In genomic region chr10:89207181-89207800, GRCh38 we compare ENCODE assay signal across 8 cellular contexts. TPM values are rescaled to one million over a fixed set of nuclear protein-coding genes. Genes with fewer than 3 reads are reported as not detected.
A peak's percentile ranks its signal among the peaks of the same experiment; 100 is the strongest.
DNase-seq lines count a peak whose midpoint lies in the region; ATAC-seq, FAIRE-seq and TF ChIP-seq lines count a peak whose summit lies in the region.

CH25H (minus strand) TSS chr10:89207317; CDS start chr10:89207292, 25 bp downstream.

- H3K4me1 ChIP-seq in ectodermal cell (ENCODE audit: control insufficient read depth, insufficient read depth, low read length): peaks cover 8% of the 10 kb centered on the region
- peaks cover 22% of the 10 kb centered on the region for H3K4me1 ChIP-seq in HepG2 (ENCODE audit: insufficient read depth, low read length)

- peak within 1 kb of the TSS; percentile 71 for H3K4me2 ChIP-seq in HepG2 (ENCODE audit: low read depth, low read length)

- TF ChIP-seq EP300 in HepG2 (IDR thresholded peaks at IDR 0.05; ENCODE audit: low read depth in 2 of 2, low read length in 2 of 2) (no peak), HepG2 (CRISPR knock-in tag; IDR thresholded peaks at IDR 0.05; ENCODE audit: borderline replicate concordance) (no peak)

- no peak for TF ChIP-seq CTCF in HepG2 (CRISPR knock-in tag; IDR thresholded peaks at IDR 0.05)

- no peak within 1 kb of the TSS for H3K27ac Mint-ChIP-seq in activated CD4-positive, alpha-beta T cell treated with anti-CD3 and anti-CD28 coated beads for 36 hours

- H4K20me1 ChIP-seq in HepG2 (ENCODE audit: insufficient read depth, low read length): no peaks in the 10 kb centered on the region

- TF ChIP-seq RAD21 in HepG2 (CRISPR knock-in tag; IDR thresholded peaks at IDR 0.05): no peak

- peaks cover 74% of the 10 kb centered on the region for H3K27me3 ChIP-seq in ectodermal cell (ENCODE audit: control insufficient read depth, insufficient read depth, low read length, poor library complexity, severe bottlenecking)
- H3K27me3 ChIP-seq in HepG2 (ENCODE audit: control insufficient read depth in 1 of 2, insufficient read depth in 2 of 2, low read length in 2 of 2): peaks cover 17 to 56% of the 10 kb centered on the region in 2 experiments

- H3K27me3 Mint-ChIP-seq in activated CD4-positive, alpha-beta T cell treated with anti-CD3 and anti-CD28 coated beads for 36 hours: peaks cover 35% of the 10 kb centered on the region

- 3% methylated on average over 28 of the region's 28 CpGs for WGBS in ectodermal cell, 2 experiments
- WGBS in HepG2 (ENCODE audit: low lambda C conversion rate): 9% methylated on average over 18 of the region's 28 CpGs

- no peaks in the 10 kb centered on the region for H3K36me3 Mint-ChIP-seq in activated CD4-positive, alpha-beta T cell treated with anti-CD3 and anti-CD28 coated beads for 36 hours (ENCODE audit: low read depth)

- H3K4me1 Mint-ChIP-seq in activated CD4-positive, alpha-beta T cell treated with anti-CD3 and anti-CD28 coated beads for 36 hours: peaks cover 10% of the 10 kb centered on the region

- H3K36me3 ChIP-seq in ectodermal cell (ENCODE audit: control insufficient read depth, insufficient read depth, low read length): no peaks in the 10 kb centered on the region
- H3K36me3 ChIP-seq in HepG2 (replicated peaks in 1 of 2; ENCODE audit: control insufficient read depth in 1 of 2, insufficient read depth in 2 of 2, low read length in 2 of 2): no peaks in the 10 kb centered on the region

- CTCF ChIA-PET in activated CD4-positive, alpha-beta T cell treated with anti-CD3 and anti-CD28 coated beads for 36 hours (lab: Charles Lee): interaction anchor here (0.7 to 7.8 kb wide), 21 partner anchors 8 to 372 kb away, joined by 3 to 78 read pairs (median 4); no protein-coding TSS in a partner anchor
- CTCF ChIA-PET in HepG2 (lab: Yijun Ruan, JAX; ENCODE audit: low intra/inter-chr PET ratio, low total read pairs): no interaction called here

- no peak for TF ChIP-seq POLR2A in HepG2 (IDR thresholded peaks at IDR 0.05; ENCODE audit: insufficient read depth in 1 of 2, low read depth in 2 of 2, low read length in 2 of 2)

- intact Hi-C loops in activated CD4-positive, alpha-beta T cell treated with anti-CD3 and anti-CD28 coated beads for 36 hours (cut with DNase I, micrococcal nuclease): loop anchor here in 1 of 2 experiments (5.0 kb wide), 1 partner anchor 45 kb away; no protein-coding TSS in a partner anchor
- intact Hi-C loops in HepG2 (cut with micrococcal nuclease; ENCODE audit: unreplicated experiment): no loop called here

- no peaks in the 10 kb centered on the region for H3K9me3 ChIP-seq in ectodermal cell (ENCODE audit: control insufficient read depth, low read length)
- H3K9me3 ChIP-seq in HepG2 (ENCODE audit: low read length): no peaks in the 10 kb centered on the region

- H3K9me3 Mint-ChIP-seq in activated CD4-positive, alpha-beta T cell treated with anti-CD3 and anti-CD28 coated beads for 36 hours (ENCODE audit: low read depth): no peaks in the 10 kb centered on the region

- H3K79me2 ChIP-seq in HepG2 (ENCODE audit: insufficient read depth, low read length): no peaks in the 10 kb centered on the region

- DNase-seq in Daoy (ENCODE audit: low read depth) (peak; percentile 80), KBM-7 (peak; percentile 4), HepG2 (ENCODE audit: low spot score) (no peak), NCI-H1436 treated with DMSO at 0.1 percent for 48 hours (lab: John Stamatoyannopoulos, UW) (no peak)
- peak; percentile 76 for DNase-seq in activated CD4-positive, alpha-beta T cell treated with anti-CD3 and anti-CD28 coated beads for 36 hours
- peak; percentile 53 for DNase-seq in stimulated activated CD4-positive, alpha-beta T cell treated with anti-CD3 and anti-CD28 coated beads, Interleukin-1b, Interleukin-23, amount 100 ng/mL, for 48 hours

- peak within 1 kb of the TSS; percentile 69 for H3K4me3 Mint-ChIP-seq in activated CD4-positive, alpha-beta T cell treated with anti-CD3 and anti-CD28 coated beads for 36 hours

- BruUV-seq in HepG2 (replicated peaks; lab: Mats Ljungman, UMichigan): no TSS peak

- H3K4me3 ChIP-seq in ectodermal cell (ENCODE audit: insufficient read depth, low read depth, low read length) (peak within 1 kb of the TSS; percentile 32), HepG2 (replicated peaks in 1 of 3; ENCODE audit: insufficient read depth in 1 of 3, low read depth in 2 of 3, low read length in 3 of 3) (peak within 1 kb of the TSS; percentile 39 to 62 (median 42))

- in situ Hi-C loops in KBM-7 (cut with MboI; ENCODE audit: low pct_unique_long_range_greater_than_20kb, low sequenced_read_pairs) (loop anchor here (25.0 kb wide), 2 partner anchors 170 to 270 kb away; no protein-coding TSS in a partner anchor), HepG2 (cut with HindIII; ENCODE audit: extremely low pct_ligation_motif_present, low pct_unique_long_range_greater_than_20kb) (loop anchor here (5.0 to 25.0 kb wide), 3 partner anchors 175 to 370 kb away; no protein-coding TSS in a partner anchor)

- peak; percentile 76 for ATAC-seq in activated CD4-positive, alpha-beta T cell treated with anti-CD3 and anti-CD28 coated beads for 36 hours
- ATAC-seq in HepG2 (peak; percentile 76), GM19467 (IDR thresholded peaks at IDR 0.05; ENCODE audit: unreplicated experiment) (no peak)

- H3K27ac ChIP-seq in ectodermal cell (ENCODE audit: insufficient read depth, low read depth, low read length, poor library complexity, severe bottlenecking): no peak within 1 kb of the TSS
- no peak within 1 kb of the TSS for H3K27ac ChIP-seq in HepG2 (ENCODE audit: extremely low read length, insufficient read depth, low read length)

- no peak within 1 kb of the TSS for H2AFZ ChIP-seq in HepG2 (ENCODE audit: low read length)

- no peak within 1 kb of the TSS for H3K9ac ChIP-seq in HepG2 (ENCODE audit: insufficient read depth, low read depth, low read length)

- POLR2A ChIA-PET in activated CD4-positive, alpha-beta T cell treated with anti-CD3 and anti-CD28 coated beads for 36 hours (lab: Charles Lee): interaction anchor here (0.8 kb wide), 1 partner anchor 220 kb away, joined by 5 read pairs; no protein-coding TSS in a partner anchor
- POLR2A ChIA-PET in HepG2 (lab: Yijun Ruan, JAX): no interaction called here

- no peak for FAIRE-seq in HepG2 (lab: Jason Lieb, UNC)

TF ChIP-seq in HepG2, 621 proteins besides CTCF, POLR2A, EP300 and RAD21:
- TF ChIP-seq EZH2 (conservative IDR thresholded peaks at IDR 0.05; ENCODE audit: low read depth, low read length) (peak; percentile 94), CBX2 (IDR thresholded peaks at IDR 0.05; ENCODE audit: low read depth, low read length) (peak; percentile 76; the same call in 1 of the 2 replicates), CBX2 (CRISPR knock-in tag; IDR thresholded peaks at IDR 0.05; ENCODE audit: low read depth) (no peak), ARNTL (CRISPR knock-in tag; IDR thresholded peaks at IDR 0.05) (no peak), MEIS1 (CRISPR knock-in tag; IDR thresholded peaks at IDR 0.05; ENCODE audit: borderline replicate concordance) (0 out of 2 replicates have a peak, but pooled peaks have one; percentile 39), KLF16 (CRISPR knock-in tag; IDR thresholded peaks at IDR 0.05) (0 out of 4 replicates have a peak, but pooled peaks of 1 of the 2 experiments have one; percentile 24), ATF5 (CRISPR knock-in tag; IDR thresholded peaks at IDR 0.05; ENCODE audit: low read depth) (no peak)

RNA-seq across cellular contexts. Expression of gene CH25H, which starts in this region (rescaled TPM):
- 0.80 TPM in 1 of 2 replicates, not detected in the other for total RNA-seq in Daoy (2014; rRNA removed; shearing (Covaris generic))
- total RNA-seq in activated CD4-positive, alpha-beta T cell treated with anti-CD3 and anti-CD28 coated beads for 36 hours: not detected
- polyA plus RNA-seq in ectodermal cell (2013, experiment 1 of 4): not detected
- polyA plus RNA-seq in ectodermal cell (2013, experiment 2 of 4): not detected
- polyA plus RNA-seq in ectodermal cell (2013, experiment 3 of 4): not detected
- 0.20 TPM for polyA plus RNA-seq in ectodermal cell (2013, experiment 4 of 4)
- total RNA-seq in HepG2 (2016; rRNA removed; fragmentation: Illumina TruSeq; extraction: Trizol): not detected in 2 replicates
- not detected in 2 replicates for total RNA-seq in HepG2 (2016; cell fraction: cytosol; rRNA removed; fragmentation: Illumina TruSeq; extraction: Trizol; ENCODE audit: low read depth)
- not detected in 2 replicates for total RNA-seq in HepG2 (2016; cell fraction: insoluble cytoplasmic fraction; rRNA removed; fragmentation: Illumina TruSeq; extraction: Trizol)
- total RNA-seq in HepG2 (2016; cell fraction: membrane; rRNA removed; fragmentation: Illumina TruSeq; extraction: Trizol): not detected in 2 replicates
- total RNA-seq in HepG2 (2016; cell fraction: nucleus; rRNA removed; fragmentation: Illumina TruSeq; extraction: Trizol): not detected in 2 replicates
- not detected in 2 replicates for polyA plus RNA-seq in HepG2 (2011; rRNA removed)
- polyA plus RNA-seq in HepG2 (2011; cell fraction: cytosol; rRNA removed): not detected in 2 replicates
- polyA plus RNA-seq in HepG2 (2011; cell fraction: nucleus; rRNA removed): not detected in 2 replicates
- not detected in 2 replicates for polyA plus RNA-seq in HepG2 (2012)
- polyA plus RNA-seq in HepG2 (2016; cell fraction: cytosol; fragmentation: Illumina TruSeq; extraction: Trizol; ENCODE audit: low read depth): not detected in 2 replicates
- polyA plus RNA-seq in HepG2 (2016; cell fraction: insoluble cytoplasmic fraction; fragmentation: Illumina TruSeq; extraction: Trizol; ENCODE audit: low read depth): not detected in 2 replicates
- not detected in 2 replicates for polyA plus RNA-seq in HepG2 (2016; cell fraction: membrane; fragmentation: Illumina TruSeq; extraction: Trizol; ENCODE audit: low read depth)
- not detected in 2 replicates for polyA plus RNA-seq in HepG2 (2016; cell fraction: nucleus; fragmentation: Illumina TruSeq; extraction: Trizol; ENCODE audit: insufficient read depth, low read depth)
- polyA minus RNA-seq in HepG2 (2011; rRNA and poly(A)+ RNA removed; ENCODE audit: low replicate concordance): not detected in 2 replicates
- polyA minus RNA-seq in HepG2 (2011; cell fraction: cytosol; rRNA and poly(A)+ RNA removed): not detected in 2 replicates
- not detected in 2 replicates for polyA minus RNA-seq in HepG2 (2011; cell fraction: nucleus; rRNA and poly(A)+ RNA removed)

Comparison
In these comparisons a context has a peak if more than half of its experiments do, and no peak if none do; other contexts are left out.
1. Peak in DNase-seq in Daoy; RNA of the gene not detected or under 1 TPM.
2. Peak in DNase-seq and ATAC-seq in activated CD4-positive, alpha-beta T cell treated with anti-CD3 and anti-CD28 coated beads for 36 hours; RNA of the gene not detected or under 1 TPM.
3. Peak in ATAC-seq, H3K4me3 ChIP-seq and H3K4me2 ChIP-seq in HepG2; RNA of the gene not detected or under 1 TPM.
4. DNase-seq: peak in KBM-7 (single experiment) and stimulated activated CD4-positive, alpha-beta T cell treated with anti-CD3 and anti-CD28 coated beads, Interleukin-1b, Interleukin-23, amount 100 ng/mL, for 48 hours (single experiment); none in HepG2 (single experiment) and NCI-H1436 treated with DMSO at 0.1 percent for 48 hours (single experiment).